In genomic region chr18:43870626-43871025, GRCh38 we compare ENCODE assay signal across 27 cellular contexts.
"Had no signal": no experiment of that assay in that cellular context is flagged by ENCODE, and none has a peak within 500 bp of the region (broad histone marks: within the 10 kb centered on the region; RNA-seq: fewer than 3 reads in every experiment).

No MANE protein-coding gene starts in this region.

- H3K4me3 ChIP-seq: colonic mucosa, esophagus muscularis mucosa, heart right ventricle, lower lobe of right lung, neural progenitor cell, prostate gland, right atrium auricular region, stomach, thyroid gland, vagina had no signal

- H3K4me3 Mint-ChIP-seq: dendritic cell treated with granulocyte-macrophage colony-stimulating factor and Interleukin-4, amounts not matched to agents 40 ng/mL and 50 ng/mL, for 4 days; memory B cell; naive thymus-derived CD4-positive, alpha-beta T cell; neural progenitor cell; stimulated activated effector memory CD8-positive, alpha-beta T cell treated with anti-CD3 and anti-CD28 coated beads, Interleukin-12 subunit alpha, Interleukin-12 subunit beta, amount 100 ng/mL, for 72 hours had no signal

- H3K27me3 Mint-ChIP-seq: dendritic cell treated with granulocyte-macrophage colony-stimulating factor and Interleukin-4, amounts not matched to agents 40 ng/mL and 50 ng/mL, for 4 days; memory B cell; naive thymus-derived CD4-positive, alpha-beta T cell had no signal

- H3K27ac Mint-ChIP-seq: dendritic cell treated with granulocyte-macrophage colony-stimulating factor and Interleukin-4, amounts not matched to agents 40 ng/mL and 50 ng/mL, for 4 days; memory B cell; naive thymus-derived CD4-positive, alpha-beta T cell; neural progenitor cell; stimulated activated effector memory CD8-positive, alpha-beta T cell treated with anti-CD3 and anti-CD28 coated beads, Interleukin-12 subunit alpha, Interleukin-12 subunit beta, amount 100 ng/mL, for 72 hours had no signal

- H3K4me1 Mint-ChIP-seq: memory B cell; naive thymus-derived CD4-positive, alpha-beta T cell; stimulated activated effector memory CD8-positive, alpha-beta T cell treated with anti-CD3 and anti-CD28 coated beads, Interleukin-12 subunit alpha, Interleukin-12 subunit beta, amount 100 ng/mL, for 72 hours had no signal

- H3K36me3 Mint-ChIP-seq: memory B cell; naive thymus-derived CD4-positive, alpha-beta T cell; neural progenitor cell; stimulated activated effector memory CD8-positive, alpha-beta T cell treated with anti-CD3 and anti-CD28 coated beads, Interleukin-12 subunit alpha, Interleukin-12 subunit beta, amount 100 ng/mL, for 72 hours had no signal

- H3K9me3 Mint-ChIP-seq: dendritic cell treated with granulocyte-macrophage colony-stimulating factor and Interleukin-4, amounts not matched to agents 40 ng/mL and 50 ng/mL, for 4 days; memory B cell had no signal

- DNase-seq: cerebellar nuclear complex; colonic mucosa; effector memory CD4-positive, alpha-beta T cell; foreskin keratinocyte; glutamatergic neuron; heart right ventricle; hippocampal formation; islet precursor cell; left ventricle myocardium superior; lower lobe of right lung; midbrain; naive thymus-derived CD4-positive, alpha-beta T cell; stimulated activated CD4-positive, alpha-beta T cell treated with anti-CD3 and anti-CD28 coated beads, Interleukin-2, amount 100 ng/mL, for 24 hours; stimulated activated CD4-positive, alpha-beta T cell treated with anti-CD3 and anti-CD28 coated beads, Interleukin-4, amount 100 ng/mL, for 24 hours; stimulated activated naive CD4-positive, alpha-beta T cell treated with Interleukin-2 at 50 U/mL for 16 hours; stomach; thyroid gland; trophoblast cell had no signal

- FAIRE-seq: endothelial cell of umbilical vein had no signal
